8 cellular contexts compared by ENCODE assay signal in the genomic region with DNA sequence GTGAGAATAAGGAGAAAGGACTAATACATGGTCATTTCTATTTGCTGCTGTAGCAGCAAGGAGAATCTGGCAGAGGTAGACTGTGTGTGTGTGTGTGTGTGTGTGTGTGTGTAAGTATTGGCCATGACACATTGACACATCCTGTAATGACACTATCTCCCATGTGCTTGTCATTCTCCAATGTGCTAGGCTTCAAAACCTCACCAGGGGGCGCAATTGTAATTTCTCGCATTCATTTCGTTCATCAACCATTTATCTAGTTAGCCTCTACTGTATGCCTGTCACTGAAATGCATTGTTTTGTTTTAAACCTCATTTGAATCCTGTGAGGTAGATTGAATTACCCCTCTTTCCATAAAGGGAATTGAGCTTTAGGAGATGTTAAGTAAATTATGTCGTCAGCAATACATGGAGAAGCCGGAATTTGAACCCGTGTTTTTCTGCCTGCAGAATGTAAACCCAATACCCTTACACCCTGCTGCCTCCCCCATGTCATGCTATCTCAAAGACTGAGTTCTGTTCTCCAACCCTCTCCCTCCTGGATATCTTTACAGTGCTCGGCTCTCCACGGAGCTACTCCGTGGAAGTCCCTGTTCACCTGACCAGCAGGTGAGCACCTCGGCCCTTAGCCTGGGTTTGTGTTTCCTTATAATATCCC.
DNase-seq lines count a peak whose midpoint lies in the region; ATAC-seq and TF ChIP-seq lines count a peak whose summit lies in the region.

No MANE protein-coding gene starts in this region.

- no peak overlapping the region for H2AK5ac ChIP-seq in IMR-90 (ENCODE audit: low read depth, low read length)

- H3K4me3 Mint-ChIP-seq in activated naive CD4-positive, alpha-beta T cell treated with anti-CD3 and anti-CD28 coated beads, Interleukin-2, amount 10 ng/mL, durations not matched to agents 7 days and 5 days = no peak overlapping the region

- ATAC-seq in GM18858 (IDR thresholded peaks at IDR 0.05; ENCODE audit: unreplicated experiment) (peak; percentile 38), IMR-90 (ENCODE audit: low read depth) (peak; percentile 53; the same call in 1 of the 2 replicates), PC-3 (peak; percentile 68), gastrocnemius medialis (peak; percentile 59 to 72)

- H3K4ac ChIP-seq in IMR-90 (ENCODE audit: low read depth, low read length) = no peak overlapping the region

- no peak overlapping the region for H3K27ac Mint-ChIP-seq in activated naive CD4-positive, alpha-beta T cell treated with anti-CD3 and anti-CD28 coated beads, Interleukin-2, amount 10 ng/mL, durations not matched to agents 7 days and 5 days

- no peak overlapping the region for H3K27ac ChIP-seq in IMR-90 (ENCODE audit: insufficient read depth, low read length)
- no peak overlapping the region for H3K27ac ChIP-seq in PC-3 (ENCODE audit: low read length)
- H3K27ac ChIP-seq in gastrocnemius medialis = no peak overlapping the region

- peak; percentile 57 for TF ChIP-seq RAD21 in IMR-90 (IDR thresholded peaks at IDR 0.05; ENCODE audit: low read length)

- H2BK20ac ChIP-seq in IMR-90 (ENCODE audit: low read depth, low read length) = no peak overlapping the region

- H3K23ac ChIP-seq in IMR-90 (ENCODE audit: low read depth, low read length) = no peak overlapping the region

- H3K4me3 ChIP-seq in IMR-90 (ENCODE audit: insufficient read depth, low read depth, low read length) = no peak overlapping the region
- H3K4me3 ChIP-seq in PC-3 (ENCODE audit: low read length) = no peak overlapping the region
- H3K4me3 ChIP-seq in gastrocnemius medialis = no peak overlapping the region

- H3K4me1 ChIP-seq in IMR-90 (ENCODE audit: control insufficient read depth, insufficient read depth, low read length) = no peaks in the 10 kb centered on the region
- no peaks in the 10 kb centered on the region for H3K4me1 ChIP-seq in PC-3 (ENCODE audit: insufficient read depth, low read length)
- H3K4me1 ChIP-seq in gastrocnemius medialis = no peaks in the 10 kb centered on the region

- in situ Hi-C loops in IMR-90 (cut with MboI; ENCODE audit: low sequenced_read_pairs) = loop anchor here (25.0 kb wide), 1 partner anchor 541 kb away; no protein-coding TSS in a partner anchor
- in situ Hi-C loops in gastrocnemius medialis (cut with MboI; ENCODE audit: low sequenced_read_pairs in 4 of 4) = loop anchor here in 1 of 4 donors (5.0 to 25.0 kb wide), 2 partner anchors 234 to 549 kb away; partner anchors contain the start of gene FAM78B

- no peaks in the 10 kb centered on the region for H3K36me3 Mint-ChIP-seq in activated naive CD4-positive, alpha-beta T cell treated with anti-CD3 and anti-CD28 coated beads, Interleukin-2, amount 10 ng/mL, durations not matched to agents 7 days and 5 days

- no peaks in the 10 kb centered on the region for H3K9me1 ChIP-seq in IMR-90 (ENCODE audit: insufficient read depth, low read length)

- no peak overlapping the region for H3K18ac ChIP-seq in IMR-90 (ENCODE audit: low read depth, low read length)

- POLR2A ChIA-PET in IMR-90 (lab: Charles Lee; ENCODE audit: unreplicated experiment) = no interaction called here
- POLR2A ChIA-PET in PC-3 (lab: Charles Lee; ENCODE audit: unreplicated experiment) = no interaction called here

- CTCF ChIA-PET in IMR-90 (lab: Yijun Ruan, JAX) = interaction anchor here (1.0 kb wide), 1 partner anchor 551 kb away, joined by 4 read pairs; no protein-coding TSS in a partner anchor
- CTCF ChIA-PET in PC-3 (lab: Charles Lee) = interaction anchor here (0.7 kb wide), 1 partner anchor 551 kb away, joined by 3 read pairs; no protein-coding TSS in a partner anchor
- CTCF ChIA-PET in activated naive CD4-positive, alpha-beta T cell treated with anti-CD3 and anti-CD28 coated beads, Interleukin-2, amount 10 ng/mL, durations not matched to agents 7 days and 5 days (lab: Charles Lee) = interaction anchor here (0.6 to 6.2 kb wide), 7 partner anchors 8 to 551 kb away, joined by 3 to 59 read pairs (median 4); no protein-coding TSS in a partner anchor

- no peak for TF ChIP-seq POLR2A in IMR-90 (IDR thresholded peaks at IDR 0.05; ENCODE audit: low read depth, low read length)
- no peak for TF ChIP-seq POLR2A in gastrocnemius medialis (IDR thresholded peaks at IDR 0.05)

- H3K4me2 ChIP-seq in IMR-90 (ENCODE audit: low read depth, low read length) = no peak overlapping the region
- H3K4me2 ChIP-seq in PC-3 (ENCODE audit: low read length) = no peak overlapping the region

- no peak overlapping the region for H4K8ac ChIP-seq in IMR-90 (ENCODE audit: low read depth in 2 of 2, low read length in 2 of 2)

- peaks cover 24% of the 10 kb centered on the region for H3K27me3 Mint-ChIP-seq in activated naive CD4-positive, alpha-beta T cell treated with anti-CD3 and anti-CD28 coated beads, Interleukin-2, amount 10 ng/mL, durations not matched to agents 7 days and 5 days

- H2AK9ac ChIP-seq in IMR-90 (replicated peaks; ENCODE audit: low read depth, low read length, poor library complexity) = no peak overlapping the region

- H2BK120ac ChIP-seq in IMR-90 (ENCODE audit: low read depth, low read length) = no peak overlapping the region

- WGBS in IMR-90 (ENCODE audit: extremely low coverage in 2 of 2, insufficient read length in 1 of 2), 2 experiments = 100% methylated on average over 1 of the region's 10 CpGs; no CpG with 5 or more reads in 1 of the 2 experiments

- H4K91ac ChIP-seq in IMR-90 (ENCODE audit: insufficient read depth, low read depth, low read length) = no peak overlapping the region

- no peak overlapping the region for H3K14ac ChIP-seq in IMR-90 (replicated peaks; ENCODE audit: low read depth, low read length)

- H3K9me3 Mint-ChIP-seq in activated naive CD4-positive, alpha-beta T cell treated with anti-CD3 and anti-CD28 coated beads, Interleukin-2, amount 10 ng/mL, durations not matched to agents 7 days and 5 days = no peaks in the 10 kb centered on the region

- H2AFZ ChIP-seq in IMR-90 (replicated peaks; ENCODE audit: low read length, poor library complexity) (no peak overlapping the region), PC-3 (ENCODE audit: low read length) (no peak overlapping the region)

- intact Hi-C loops in IMR-90 (cut with micrococcal nuclease) (loop anchor here (1.0 to 10.0 kb wide), 4 partner anchors 239 to 1131 kb away; partner anchors contain the start of genes FAM78B and POGK), PC-3 (cut with micrococcal nuclease) (loop anchor here (1.0 to 10.0 kb wide), 5 partner anchors 207 to 1127 kb away; no protein-coding TSS in a partner anchor), head of caudate nucleus (cut with DNase I) (loop anchor here (5.0 kb wide), 1 partner anchor 549 kb away; no protein-coding TSS in a partner anchor), gastrocnemius medialis (cut with DNase I; ENCODE audit: low total_unique reads) (loop anchor here (1.0 to 5.0 kb wide), 3 partner anchors 239 to 549 kb away; partner anchors contain the start of gene FAM78B)

- H3K79me1 ChIP-seq in IMR-90 (ENCODE audit: low read depth in 1 of 2, low read length in 2 of 2) = no peaks in the 10 kb centered on the region

- no peaks in the 10 kb centered on the region for H3K4me1 Mint-ChIP-seq in activated naive CD4-positive, alpha-beta T cell treated with anti-CD3 and anti-CD28 coated beads, Interleukin-2, amount 10 ng/mL, durations not matched to agents 7 days and 5 days

- H4K20me1 ChIP-seq in IMR-90 (ENCODE audit: insufficient read depth, low read length) = no peaks in the 10 kb centered on the region
- H4K20me1 ChIP-seq in PC-3 (ENCODE audit: low read length) = no peaks in the 10 kb centered on the region

- H2BK15ac ChIP-seq in IMR-90 (ENCODE audit: low read depth, low read length) = no peak overlapping the region

- no peak overlapping the region for H2BK5ac ChIP-seq in IMR-90 (ENCODE audit: low read depth, low read length, poor library complexity, severe bottlenecking)

- no peak overlapping the region for H4K5ac ChIP-seq in IMR-90 (ENCODE audit: low read depth, low read length)

- H3K9me3 ChIP-seq in IMR-90 (ENCODE audit: control insufficient read depth, insufficient read depth, low read length) (no peaks in the 10 kb centered on the region), PC-3 (ENCODE audit: low read length) (no peaks in the 10 kb centered on the region), gastrocnemius medialis (no peaks in the 10 kb centered on the region)

- BruUV-seq in IMR-90 (replicated peaks; lab: Mats Ljungman, UMichigan) (no TSS peak), PC-3 (replicated peaks; lab: Mats Ljungman, UMichigan) (no TSS peak)

- H3F3A ChIP-seq in PC-3 (ENCODE audit: low read length, unreplicated experiment) = no peaks in the 10 kb centered on the region

- dilution Hi-C loops in IMR-90 (cut with HindIII; ENCODE audit: low sequenced_read_pairs, unreplicated experiment) = no loop called here

- no peak overlapping the region for H3K9ac ChIP-seq in IMR-90 (ENCODE audit: low read depth, low read length)
- H3K9ac ChIP-seq in PC-3 (ENCODE audit: low read length) = no peak overlapping the region

- no peak overlapping the region for H3K56ac ChIP-seq in IMR-90 (ENCODE audit: extremely low read depth, insufficient read depth, low read length)

- DNase-seq in AG20443 (ENCODE audit: low spot score) (peak; percentile 67), IMR-90 (peak; percentile 56), PC-3 (peak; percentile 77), head of caudate nucleus (peak in 41 of 42 donors; percentile 18 to 84 (median 59)), gastrocnemius medialis (peak in 1 of 2 donors; percentile 24)
- peak; percentile 71 for DNase-seq in activated naive CD4-positive, alpha-beta T cell treated with anti-CD3 and anti-CD28 coated beads, Interleukin-2, amount 10 ng/mL, durations not matched to agents 7 days and 5 days
- no peak for DNase-seq in NK-92 treated with Interleukin-12 subunit alpha and Interleukin-12 subunit beta, amount 100 ng/mL, for 24 hours (lab: John Stamatoyannopoulos, UW)

- no peaks in the 10 kb centered on the region for H3K9me2 ChIP-seq in PC-3 (replicated peaks; ENCODE audit: low read length)

- no peaks in the 10 kb centered on the region for H3K79me2 ChIP-seq in PC-3 (ENCODE audit: low read length)

- TF ChIP-seq CTCF in IMR-90 (conservative IDR thresholded peaks at IDR 0.05; ENCODE audit: low read depth, low read length) = peak; percentile 74
- TF ChIP-seq CTCF in PC-3 (conservative IDR thresholded peaks at IDR 0.05; ENCODE audit: low read depth, low read length) = peak; percentile 93
- TF ChIP-seq CTCF in gastrocnemius medialis (IDR thresholded peaks at IDR 0.05 in 4 of 5, conservative IDR thresholded peaks at IDR 0.05 in 1 of 5) = peak; percentile 47 to 68 (median 67)

- H3K27me3 ChIP-seq in IMR-90 (ENCODE audit: control insufficient read depth, insufficient read depth, low read length) (no peaks in the 10 kb centered on the region; the same call in 1 of the 2 replicates), PC-3 (ENCODE audit: low read length) (no peaks in the 10 kb centered on the region), gastrocnemius medialis (no peaks in the 10 kb centered on the region)

- H3K36me3 ChIP-seq in IMR-90 (ENCODE audit: control insufficient read depth, insufficient read depth, low read length) (no peaks in the 10 kb centered on the region), PC-3 (ENCODE audit: low read depth, low read length) (no peaks in the 10 kb centered on the region), gastrocnemius medialis (no peaks in the 10 kb centered on the region)

TF ChIP-seq in IMR-90, 13 proteins besides CTCF, POLR2A, EP300 and RAD21 (continues in another document):
- TF ChIP-seq RCOR1 (IDR thresholded peaks at IDR 0.05; ENCODE audit: insufficient replicate concordance, low read length) (no peak), SMC3 (IDR thresholded peaks at IDR 0.05; ENCODE audit: low read depth, low read length) (peak; percentile 57)
